Comparison of ENCODE assay signal across 1 cellular context in the genomic region with DNA sequence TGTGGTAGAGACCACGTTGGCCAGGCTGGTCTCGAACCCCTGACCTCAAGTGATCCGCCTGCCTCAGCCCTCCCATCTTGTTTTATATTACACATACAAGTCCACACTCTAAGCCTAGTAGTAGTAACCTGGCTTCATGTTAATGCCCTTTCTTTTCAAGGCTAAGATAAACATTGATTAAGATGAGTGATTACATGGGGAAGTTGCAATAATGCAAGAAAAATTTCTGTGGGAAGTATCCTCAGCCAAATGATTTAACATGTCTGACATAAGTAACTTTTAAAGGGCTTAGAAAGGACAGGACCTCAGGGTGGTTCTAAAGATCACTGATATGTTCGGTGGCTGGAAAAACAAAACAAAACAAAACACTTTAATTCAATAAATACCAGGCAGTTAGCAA.
TF ChIP-seq lines count a peak whose summit lies in the region.

No MANE protein-coding gene starts in this region.

TF ChIP-seq in WTC11, 78 proteins besides CTCF, POLR2A, EP300 and RAD21 (continued from another document):
- TF ChIP-seq, protein P1, sequence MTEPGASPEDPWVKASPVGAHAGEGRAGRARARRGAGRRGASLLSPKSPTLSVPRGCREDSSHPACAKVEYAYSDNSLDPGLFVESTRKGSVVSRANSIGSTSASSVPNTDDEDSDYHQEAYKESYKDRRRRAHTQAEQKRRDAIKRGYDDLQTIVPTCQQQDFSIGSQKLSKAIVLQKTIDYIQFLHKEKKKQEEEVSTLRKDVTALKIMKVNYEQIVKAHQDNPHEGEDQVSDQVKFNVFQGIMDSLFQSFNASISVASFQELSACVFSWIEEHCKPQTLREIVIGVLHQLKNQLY (CRISPR knock-in tag; IDR thresholded peaks at IDR 0.05), result no peak
- no peak for TF ChIP-seq SMAD3 (CRISPR knock-in tag; IDR thresholded peaks at IDR 0.05; ENCODE audit: borderline replicate concordance)
- TF ChIP-seq, protein P2, sequence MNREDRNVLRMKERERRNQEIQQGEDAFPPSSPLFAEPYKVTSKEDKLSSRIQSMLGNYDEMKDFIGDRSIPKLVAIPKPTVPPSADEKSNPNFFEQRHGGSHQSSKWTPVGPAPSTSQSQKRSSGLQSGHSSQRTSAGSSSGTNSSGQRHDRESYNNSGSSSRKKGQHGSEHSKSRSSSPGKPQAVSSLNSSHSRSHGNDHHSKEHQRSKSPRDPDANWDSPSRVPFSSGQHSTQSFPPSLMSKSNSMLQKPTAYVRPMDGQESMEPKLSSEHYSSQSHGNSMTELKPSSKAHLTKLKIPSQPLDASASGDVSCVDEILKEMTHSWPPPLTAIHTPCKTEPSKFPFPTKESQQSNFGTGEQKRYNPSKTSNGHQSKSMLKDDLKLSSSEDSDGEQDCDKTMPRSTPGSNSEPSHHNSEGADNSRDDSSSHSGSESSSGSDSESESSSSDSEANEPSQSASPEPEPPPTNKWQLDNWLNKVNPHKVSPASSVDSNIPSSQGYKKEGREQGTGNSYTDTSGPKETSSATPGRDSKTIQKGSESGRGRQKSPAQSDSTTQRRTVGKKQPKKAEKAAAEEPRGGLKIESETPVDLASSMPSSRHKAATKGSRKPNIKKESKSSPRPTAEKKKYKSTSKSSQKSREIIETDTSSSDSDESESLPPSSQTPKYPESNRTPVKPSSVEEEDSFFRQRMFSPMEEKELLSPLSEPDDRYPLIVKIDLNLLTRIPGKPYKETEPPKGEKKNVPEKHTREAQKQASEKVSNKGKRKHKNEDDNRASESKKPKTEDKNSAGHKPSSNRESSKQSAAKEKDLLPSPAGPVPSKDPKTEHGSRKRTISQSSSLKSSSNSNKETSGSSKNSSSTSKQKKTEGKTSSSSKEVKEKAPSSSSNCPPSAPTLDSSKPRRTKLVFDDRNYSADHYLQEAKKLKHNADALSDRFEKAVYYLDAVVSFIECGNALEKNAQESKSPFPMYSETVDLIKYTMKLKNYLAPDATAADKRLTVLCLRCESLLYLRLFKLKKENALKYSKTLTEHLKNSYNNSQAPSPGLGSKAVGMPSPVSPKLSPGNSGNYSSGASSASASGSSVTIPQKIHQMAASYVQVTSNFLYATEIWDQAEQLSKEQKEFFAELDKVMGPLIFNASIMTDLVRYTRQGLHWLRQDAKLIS (CRISPR knock-in tag; IDR thresholded peaks at IDR 0.05; ENCODE audit: borderline replicate concordance), result no peak
TF ChIP-seq in WTC11: peak in this region for 0.
